Comparison of ENCODE assay signal across 1 cellular context in the genomic region with DNA sequence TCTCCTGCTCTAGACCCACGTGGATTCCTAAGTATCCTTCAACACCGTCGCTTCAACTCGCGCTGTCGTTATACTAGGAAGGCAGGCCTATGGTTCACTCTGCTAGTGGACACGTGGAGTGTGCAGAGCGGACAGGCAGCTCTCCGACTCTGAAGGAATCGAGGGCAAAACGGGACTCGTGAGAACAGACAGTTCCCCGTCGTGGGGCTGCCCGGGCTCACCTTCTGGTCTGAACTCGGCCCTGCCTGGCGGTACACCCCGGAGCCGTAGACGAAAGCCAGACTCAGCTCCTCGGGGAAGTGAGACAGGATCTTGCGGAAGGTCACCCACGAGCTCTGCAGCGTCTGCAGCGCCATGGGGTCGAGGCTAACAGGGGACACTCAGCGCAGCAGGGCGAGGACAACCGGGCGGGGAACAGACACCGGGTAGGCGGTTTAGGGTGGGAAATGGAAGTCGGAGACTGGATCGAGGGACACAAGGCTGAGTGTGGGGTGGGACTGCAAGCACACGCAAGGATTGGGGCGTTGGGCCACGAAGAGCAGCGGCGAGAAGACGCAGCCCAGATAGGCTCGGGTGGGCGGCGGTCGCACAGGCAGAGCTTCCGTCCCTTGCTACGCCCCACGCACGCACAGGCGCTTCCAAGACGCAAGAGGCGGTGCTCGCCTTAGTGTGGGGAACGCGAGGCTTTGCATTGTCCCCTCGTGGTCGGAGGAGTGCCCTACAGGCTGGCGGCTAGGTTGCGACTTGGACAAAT.
TF ChIP-seq lines count a peak whose summit lies in the region.

A gene with protein sequence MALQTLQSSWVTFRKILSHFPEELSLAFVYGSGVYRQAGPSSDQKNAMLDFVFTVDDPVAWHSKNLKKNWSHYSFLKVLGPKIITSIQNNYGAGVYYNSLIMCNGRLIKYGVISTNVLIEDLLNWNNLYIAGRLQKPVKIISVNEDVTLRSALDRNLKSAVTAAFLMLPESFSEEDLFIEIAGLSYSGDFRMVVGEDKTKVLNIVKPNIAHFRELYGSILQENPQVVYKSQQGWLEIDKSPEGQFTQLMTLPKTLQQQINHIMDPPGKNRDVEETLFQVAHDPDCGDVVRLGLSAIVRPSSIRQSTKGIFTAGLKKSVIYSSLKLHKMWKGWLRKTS (minus strand): TSS at position 605 of the 754 bp plus-strand sequence. CDS start 249 bp downstream, at position 356.

TF ChIP-seq in K562, 482 proteins besides CTCF, POLR2A, EP300 and RAD21 (continued from another document and continues in another):
- TF ChIP-seq, protein P1, sequence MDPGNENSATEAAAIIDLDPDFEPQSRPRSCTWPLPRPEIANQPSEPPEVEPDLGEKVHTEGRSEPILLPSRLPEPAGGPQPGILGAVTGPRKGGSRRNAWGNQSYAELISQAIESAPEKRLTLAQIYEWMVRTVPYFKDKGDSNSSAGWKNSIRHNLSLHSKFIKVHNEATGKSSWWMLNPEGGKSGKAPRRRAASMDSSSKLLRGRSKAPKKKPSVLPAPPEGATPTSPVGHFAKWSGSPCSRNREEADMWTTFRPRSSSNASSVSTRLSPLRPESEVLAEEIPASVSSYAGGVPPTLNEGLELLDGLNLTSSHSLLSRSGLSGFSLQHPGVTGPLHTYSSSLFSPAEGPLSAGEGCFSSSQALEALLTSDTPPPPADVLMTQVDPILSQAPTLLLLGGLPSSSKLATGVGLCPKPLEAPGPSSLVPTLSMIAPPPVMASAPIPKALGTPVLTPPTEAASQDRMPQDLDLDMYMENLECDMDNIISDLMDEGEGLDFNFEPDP (CRISPR knock-in tag; IDR thresholded peaks at IDR 0.05), result no peak
- peak in 1 of 2 experiments; percentile 75; a peak in 1 of 4 replicates for TF ChIP-seq TEAD1 (CRISPR knock-in tag; IDR thresholded peaks at IDR 0.05)
- TF ChIP-seq, protein P2, sequence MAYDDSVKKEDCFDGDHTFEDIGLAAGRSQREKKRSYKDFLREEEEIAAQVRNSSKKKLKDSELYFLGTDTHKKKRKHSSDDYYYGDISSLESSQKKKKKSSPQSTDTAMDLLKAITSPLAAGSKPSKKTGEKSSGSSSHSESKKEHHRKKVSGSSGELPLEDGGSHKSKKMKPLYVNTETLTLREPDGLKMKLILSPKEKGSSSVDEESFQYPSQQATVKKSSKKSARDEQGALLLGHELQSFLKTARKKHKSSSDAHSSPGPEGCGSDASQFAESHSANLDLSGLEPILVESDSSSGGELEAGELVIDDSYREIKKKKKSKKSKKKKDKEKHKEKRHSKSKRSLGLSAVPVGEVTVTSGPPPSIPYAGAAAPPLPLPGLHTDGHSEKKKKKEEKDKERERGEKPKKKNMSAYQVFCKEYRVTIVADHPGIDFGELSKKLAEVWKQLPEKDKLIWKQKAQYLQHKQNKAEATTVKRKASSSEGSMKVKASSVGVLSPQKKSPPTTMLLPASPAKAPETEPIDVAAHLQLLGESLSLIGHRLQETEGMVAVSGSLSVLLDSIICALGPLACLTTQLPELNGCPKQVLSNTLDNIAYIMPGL (CRISPR knock-in tag; IDR thresholded peaks at IDR 0.05), result peak; percentile 90; the same call in 1 of the 2 replicates
- no peak for TF ChIP-seq ATF1 (CRISPR knock-in tag; IDR thresholded peaks at IDR 0.05)
- TF ChIP-seq ATF1 (tag; IDR thresholded peaks at IDR 0.05), result peak; percentile 91
- peak; percentile 64 for TF ChIP-seq SOX6 (IDR thresholded peaks at IDR 0.05)
- peak; percentile 93 for TF ChIP-seq C11orf30 (IDR thresholded peaks at IDR 0.05; ENCODE audit: low read depth)
- TF ChIP-seq, protein P3, sequence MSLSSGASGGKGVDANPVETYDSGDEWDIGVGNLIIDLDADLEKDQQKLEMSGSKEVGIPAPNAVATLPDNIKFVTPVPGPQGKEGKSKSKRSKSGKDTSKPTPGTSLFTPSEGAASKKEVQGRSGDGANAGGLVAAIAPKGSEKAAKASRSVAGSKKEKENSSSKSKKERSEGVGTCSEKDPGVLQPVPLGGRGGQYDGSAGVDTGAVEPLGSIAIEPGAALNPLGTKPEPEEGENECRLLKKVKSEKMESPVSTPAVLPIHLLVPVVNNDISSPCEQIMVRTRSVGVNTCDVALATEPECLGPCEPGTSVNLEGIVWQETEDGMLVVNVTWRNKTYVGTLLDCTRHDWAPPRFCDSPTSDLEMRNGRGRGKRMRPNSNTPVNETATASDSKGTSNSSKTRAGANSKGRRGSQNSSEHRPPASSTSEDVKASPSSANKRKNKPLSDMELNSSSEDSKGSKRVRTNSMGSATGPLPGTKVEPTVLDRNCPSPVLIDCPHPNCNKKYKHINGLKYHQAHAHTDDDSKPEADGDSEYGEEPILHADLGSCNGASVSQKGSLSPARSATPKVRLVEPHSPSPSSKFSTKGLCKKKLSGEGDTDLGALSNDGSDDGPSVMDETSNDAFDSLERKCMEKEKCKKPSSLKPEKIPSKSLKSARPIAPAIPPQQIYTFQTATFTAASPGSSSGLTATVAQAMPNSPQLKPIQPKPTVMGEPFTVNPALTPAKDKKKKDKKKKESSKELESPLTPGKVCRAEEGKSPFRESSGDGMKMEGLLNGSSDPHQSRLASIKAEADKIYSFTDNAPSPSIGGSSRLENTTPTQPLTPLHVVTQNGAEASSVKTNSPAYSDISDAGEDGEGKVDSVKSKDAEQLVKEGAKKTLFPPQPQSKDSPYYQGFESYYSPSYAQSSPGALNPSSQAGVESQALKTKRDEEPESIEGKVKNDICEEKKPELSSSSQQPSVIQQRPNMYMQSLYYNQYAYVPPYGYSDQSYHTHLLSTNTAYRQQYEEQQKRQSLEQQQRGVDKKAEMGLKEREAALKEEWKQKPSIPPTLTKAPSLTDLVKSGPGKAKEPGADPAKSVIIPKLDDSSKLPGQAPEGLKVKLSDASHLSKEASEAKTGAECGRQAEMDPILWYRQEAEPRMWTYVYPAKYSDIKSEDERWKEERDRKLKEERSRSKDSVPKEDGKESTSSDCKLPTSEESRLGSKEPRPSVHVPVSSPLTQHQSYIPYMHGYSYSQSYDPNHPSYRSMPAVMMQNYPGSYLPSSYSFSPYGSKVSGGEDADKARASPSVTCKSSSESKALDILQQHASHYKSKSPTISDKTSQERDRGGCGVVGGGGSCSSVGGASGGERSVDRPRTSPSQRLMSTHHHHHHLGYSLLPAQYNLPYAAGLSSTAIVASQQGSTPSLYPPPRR (CRISPR knock-in tag; IDR thresholded peaks at IDR 0.05; ENCODE audit: borderline replicate concordance), result no peak
- TF ChIP-seq SREBF1 (IDR thresholded peaks at IDR 0.05; ENCODE audit: borderline replicate concordance, low read depth, low read length), result 0 out of 2 replicates have a peak, but pooled peaks have one; percentile 4
- TF ChIP-seq, protein P4, sequence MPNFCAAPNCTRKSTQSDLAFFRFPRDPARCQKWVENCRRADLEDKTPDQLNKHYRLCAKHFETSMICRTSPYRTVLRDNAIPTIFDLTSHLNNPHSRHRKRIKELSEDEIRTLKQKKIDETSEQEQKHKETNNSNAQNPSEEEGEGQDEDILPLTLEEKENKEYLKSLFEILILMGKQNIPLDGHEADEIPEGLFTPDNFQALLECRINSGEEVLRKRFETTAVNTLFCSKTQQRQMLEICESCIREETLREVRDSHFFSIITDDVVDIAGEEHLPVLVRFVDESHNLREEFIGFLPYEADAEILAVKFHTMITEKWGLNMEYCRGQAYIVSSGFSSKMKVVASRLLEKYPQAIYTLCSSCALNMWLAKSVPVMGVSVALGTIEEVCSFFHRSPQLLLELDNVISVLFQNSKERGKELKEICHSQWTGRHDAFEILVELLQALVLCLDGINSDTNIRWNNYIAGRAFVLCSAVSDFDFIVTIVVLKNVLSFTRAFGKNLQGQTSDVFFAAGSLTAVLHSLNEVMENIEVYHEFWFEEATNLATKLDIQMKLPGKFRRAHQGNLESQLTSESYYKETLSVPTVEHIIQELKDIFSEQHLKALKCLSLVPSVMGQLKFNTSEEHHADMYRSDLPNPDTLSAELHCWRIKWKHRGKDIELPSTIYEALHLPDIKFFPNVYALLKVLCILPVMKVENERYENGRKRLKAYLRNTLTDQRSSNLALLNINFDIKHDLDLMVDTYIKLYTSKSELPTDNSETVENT (CRISPR knock-in tag; IDR thresholded peaks at IDR 0.05), result peak; percentile 96
- TF ChIP-seq, protein P5, sequence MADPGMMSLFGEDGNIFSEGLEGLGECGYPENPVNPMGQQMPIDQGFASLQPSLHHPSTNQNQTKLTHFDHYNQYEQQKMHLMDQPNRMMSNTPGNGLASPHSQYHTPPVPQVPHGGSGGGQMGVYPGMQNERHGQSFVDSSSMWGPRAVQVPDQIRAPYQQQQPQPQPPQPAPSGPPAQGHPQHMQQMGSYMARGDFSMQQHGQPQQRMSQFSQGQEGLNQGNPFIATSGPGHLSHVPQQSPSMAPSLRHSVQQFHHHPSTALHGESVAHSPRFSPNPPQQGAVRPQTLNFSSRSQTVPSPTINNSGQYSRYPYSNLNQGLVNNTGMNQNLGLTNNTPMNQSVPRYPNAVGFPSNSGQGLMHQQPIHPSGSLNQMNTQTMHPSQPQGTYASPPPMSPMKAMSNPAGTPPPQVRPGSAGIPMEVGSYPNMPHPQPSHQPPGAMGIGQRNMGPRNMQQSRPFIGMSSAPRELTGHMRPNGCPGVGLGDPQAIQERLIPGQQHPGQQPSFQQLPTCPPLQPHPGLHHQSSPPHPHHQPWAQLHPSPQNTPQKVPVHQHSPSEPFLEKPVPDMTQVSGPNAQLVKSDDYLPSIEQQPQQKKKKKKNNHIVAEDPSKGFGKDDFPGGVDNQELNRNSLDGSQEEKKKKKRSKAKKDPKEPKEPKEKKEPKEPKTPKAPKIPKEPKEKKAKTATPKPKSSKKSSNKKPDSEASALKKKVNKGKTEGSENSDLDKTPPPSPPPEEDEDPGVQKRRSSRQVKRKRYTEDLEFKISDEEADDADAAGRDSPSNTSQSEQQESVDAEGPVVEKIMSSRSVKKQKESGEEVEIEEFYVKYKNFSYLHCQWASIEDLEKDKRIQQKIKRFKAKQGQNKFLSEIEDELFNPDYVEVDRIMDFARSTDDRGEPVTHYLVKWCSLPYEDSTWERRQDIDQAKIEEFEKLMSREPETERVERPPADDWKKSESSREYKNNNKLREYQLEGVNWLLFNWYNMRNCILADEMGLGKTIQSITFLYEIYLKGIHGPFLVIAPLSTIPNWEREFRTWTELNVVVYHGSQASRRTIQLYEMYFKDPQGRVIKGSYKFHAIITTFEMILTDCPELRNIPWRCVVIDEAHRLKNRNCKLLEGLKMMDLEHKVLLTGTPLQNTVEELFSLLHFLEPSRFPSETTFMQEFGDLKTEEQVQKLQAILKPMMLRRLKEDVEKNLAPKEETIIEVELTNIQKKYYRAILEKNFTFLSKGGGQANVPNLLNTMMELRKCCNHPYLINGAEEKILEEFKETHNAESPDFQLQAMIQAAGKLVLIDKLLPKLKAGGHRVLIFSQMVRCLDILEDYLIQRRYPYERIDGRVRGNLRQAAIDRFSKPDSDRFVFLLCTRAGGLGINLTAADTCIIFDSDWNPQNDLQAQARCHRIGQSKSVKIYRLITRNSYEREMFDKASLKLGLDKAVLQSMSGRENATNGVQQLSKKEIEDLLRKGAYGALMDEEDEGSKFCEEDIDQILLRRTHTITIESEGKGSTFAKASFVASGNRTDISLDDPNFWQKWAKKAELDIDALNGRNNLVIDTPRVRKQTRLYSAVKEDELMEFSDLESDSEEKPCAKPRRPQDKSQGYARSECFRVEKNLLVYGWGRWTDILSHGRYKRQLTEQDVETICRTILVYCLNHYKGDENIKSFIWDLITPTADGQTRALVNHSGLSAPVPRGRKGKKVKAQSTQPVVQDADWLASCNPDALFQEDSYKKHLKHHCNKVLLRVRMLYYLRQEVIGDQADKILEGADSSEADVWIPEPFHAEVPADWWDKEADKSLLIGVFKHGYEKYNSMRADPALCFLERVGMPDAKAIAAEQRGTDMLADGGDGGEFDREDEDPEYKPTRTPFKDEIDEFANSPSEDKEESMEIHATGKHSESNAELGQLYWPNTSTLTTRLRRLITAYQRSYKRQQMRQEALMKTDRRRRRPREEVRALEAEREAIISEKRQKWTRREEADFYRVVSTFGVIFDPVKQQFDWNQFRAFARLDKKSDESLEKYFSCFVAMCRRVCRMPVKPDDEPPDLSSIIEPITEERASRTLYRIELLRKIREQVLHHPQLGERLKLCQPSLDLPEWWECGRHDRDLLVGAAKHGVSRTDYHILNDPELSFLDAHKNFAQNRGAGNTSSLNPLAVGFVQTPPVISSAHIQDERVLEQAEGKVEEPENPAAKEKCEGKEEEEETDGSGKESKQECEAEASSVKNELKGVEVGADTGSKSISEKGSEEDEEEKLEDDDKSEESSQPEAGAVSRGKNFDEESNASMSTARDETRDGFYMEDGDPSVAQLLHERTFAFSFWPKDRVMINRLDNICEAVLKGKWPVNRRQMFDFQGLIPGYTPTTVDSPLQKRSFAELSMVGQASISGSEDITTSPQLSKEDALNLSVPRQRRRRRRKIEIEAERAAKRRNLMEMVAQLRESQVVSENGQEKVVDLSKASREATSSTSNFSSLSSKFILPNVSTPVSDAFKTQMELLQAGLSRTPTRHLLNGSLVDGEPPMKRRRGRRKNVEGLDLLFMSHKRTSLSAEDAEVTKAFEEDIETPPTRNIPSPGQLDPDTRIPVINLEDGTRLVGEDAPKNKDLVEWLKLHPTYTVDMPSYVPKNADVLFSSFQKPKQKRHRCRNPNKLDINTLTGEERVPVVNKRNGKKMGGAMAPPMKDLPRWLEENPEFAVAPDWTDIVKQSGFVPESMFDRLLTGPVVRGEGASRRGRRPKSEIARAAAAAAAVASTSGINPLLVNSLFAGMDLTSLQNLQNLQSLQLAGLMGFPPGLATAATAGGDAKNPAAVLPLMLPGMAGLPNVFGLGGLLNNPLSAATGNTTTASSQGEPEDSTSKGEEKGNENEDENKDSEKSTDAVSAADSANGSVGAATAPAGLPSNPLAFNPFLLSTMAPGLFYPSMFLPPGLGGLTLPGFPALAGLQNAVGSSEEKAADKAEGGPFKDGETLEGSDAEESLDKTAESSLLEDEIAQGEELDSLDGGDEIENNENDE (IDR thresholded peaks at IDR 0.05; ENCODE audit: low read depth, low read length), result no peak
- no peak for TF ChIP-seq RBM15 (IDR thresholded peaks at IDR 0.05; ENCODE audit: insufficient read depth, low read length)
- TF ChIP-seq PHF21A (IDR thresholded peaks at IDR 0.05; ENCODE audit: borderline replicate concordance, low read depth), result no peak
- TF ChIP-seq TGIF2 (CRISPR knock-in tag; IDR thresholded peaks at IDR 0.05), result no peak
- TF ChIP-seq, protein P6, sequence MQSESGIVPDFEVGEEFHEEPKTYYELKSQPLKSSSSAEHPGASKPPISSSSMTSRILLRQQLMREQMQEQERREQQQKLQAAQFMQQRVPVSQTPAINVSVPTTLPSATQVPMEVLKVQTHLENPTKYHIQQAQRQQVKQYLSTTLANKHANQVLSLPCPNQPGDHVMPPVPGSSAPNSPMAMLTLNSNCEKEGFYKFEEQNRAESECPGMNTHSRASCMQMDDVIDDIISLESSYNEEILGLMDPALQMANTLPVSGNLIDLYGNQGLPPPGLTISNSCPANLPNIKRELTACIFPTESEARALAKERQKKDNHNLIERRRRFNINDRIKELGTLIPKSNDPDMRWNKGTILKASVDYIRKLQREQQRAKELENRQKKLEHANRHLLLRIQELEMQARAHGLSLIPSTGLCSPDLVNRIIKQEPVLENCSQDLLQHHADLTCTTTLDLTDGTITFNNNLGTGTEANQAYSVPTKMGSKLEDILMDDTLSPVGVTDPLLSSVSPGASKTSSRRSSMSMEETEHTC (IDR thresholded peaks at IDR 0.05), result 0 out of 2 replicates have a peak, but pooled peaks have one; percentile 8
- peak; percentile 72; the same call in 1 of the 2 replicates for TF ChIP-seq JUN (IDR thresholded peaks at IDR 0.05; ENCODE audit: borderline replicate concordance, low read depth, low read length)
- TF ChIP-seq JUN (CRISPR knock-in tag; IDR thresholded peaks at IDR 0.05; ENCODE audit: borderline replicate concordance), result no peak
- TF ChIP-seq XRCC5 (IDR thresholded peaks at IDR 0.05; ENCODE audit: low read depth, low read length), result peak; percentile 78
- TF ChIP-seq EGR1 (conservative IDR thresholded peaks at IDR 0.05), result peak; percentile 94
- TF ChIP-seq SRF (CRISPR knock-in tag; IDR thresholded peaks at IDR 0.05), result no peak; a peak in 1 of 4 replicates
- peak; percentile 85 for TF ChIP-seq CTBP1 (IDR thresholded peaks at IDR 0.05; ENCODE audit: borderline replicate concordance)
